26 cellular contexts compared by ENCODE assay signal in the genomic region with DNA sequence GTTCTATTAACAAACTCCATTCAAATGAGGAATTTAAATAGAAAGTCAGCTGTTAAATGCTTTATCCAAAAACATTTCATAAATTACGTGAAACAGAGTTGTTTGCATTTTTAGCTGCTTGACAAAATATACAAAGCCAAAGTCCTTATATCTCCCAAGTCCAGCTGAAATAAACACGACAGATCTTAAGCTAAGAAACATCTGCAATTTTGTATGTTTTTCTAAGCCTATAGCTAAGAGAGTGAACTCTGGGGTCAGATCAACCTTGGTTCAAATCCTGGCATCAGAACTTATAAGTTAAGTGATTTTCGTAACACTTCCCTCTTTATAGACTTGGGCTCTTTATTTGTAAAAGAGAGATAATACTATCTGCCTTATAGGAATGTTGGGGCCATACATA.
"Had no signal": no experiment of that assay in that cellular context is flagged by ENCODE, and none has a peak within 500 bp of the region (broad histone marks: within the 10 kb centered on the region; RNA-seq: fewer than 3 reads in every experiment).

No MANE protein-coding gene starts in this region.

- DNase-seq: activated CD4-positive, alpha-beta memory T cell treated with anti-CD3 and anti-CD28 coated beads, Interleukin-2, amount 10 ng/mL, durations not matched to agents 7 days and 5 days; activated CD4-positive, alpha-beta T cell treated with anti-CD3 and anti-CD28 coated beads for 36 hours; activated CD4-positive, alpha-beta T cell treated with anti-CD3 and anti-CD28 coated beads, Interleukin-2, amount 10 ng/mL, durations not matched to agents 7 days and 5 days; activated CD4-positive, alpha-beta T cell treated with anti-CD3 and anti-CD28 coated beads, Interleukin-2, amount 50 U/mL, for 4 hours; activated CD4-positive, CD25-positive, alpha-beta regulatory T cell; activated CD4-positive, CD25-positive, alpha-beta regulatory T cell treated with anti-CD3 and anti-CD28 coated beads, Interleukin-2, amount 50 U/mL, for 72 hours; activated CD8-positive, alpha-beta memory T cell treated with anti-CD3 and anti-CD28 coated beads, Interleukin-2, amount 50 U/mL, for 48 hours; activated gamma-delta T cell treated with Interleukin-2 at 50 U/mL for 16 hours; activated naive CD4-positive, alpha-beta T cell treated with anti-CD3 and anti-CD28 coated beads, Interleukin-2, amount 50 U/mL, for 16 hours; activated naive CD4-positive, alpha-beta T cell treated with Interleukin-2 at 50 U/mL for 16 hours; activated T-cell treated with anti-CD3 and anti-CD28 coated beads for 4 hours; activated T-cell treated with anti-CD3 and anti-CD28 coated beads, Interleukin-2, amount 50 U/mL, for 24 hours; activated T-cell treated with anti-CD3 and anti-CD28 coated beads, Interleukin-2, amount 50 U/mL, for 72 hours; amniotic stem cell; anterior cingulate cortex; brain microvascular endothelial cell; dorsolateral prefrontal cortex; effector memory CD4-positive, alpha-beta T cell; endodermal cell; head of caudate nucleus; T-helper 2 cell had no signal

- H3K27ac ChIP-seq: brain microvascular endothelial cell, coronary artery, dorsolateral prefrontal cortex had no signal

- H3K27me3 ChIP-seq: brain microvascular endothelial cell, dorsolateral prefrontal cortex had no signal

- H3K4me3 ChIP-seq: coronary artery, dorsolateral prefrontal cortex had no signal

- FAIRE-seq: astrocyte, bronchial epithelial cell, frontal cortex had no signal

- H3K36me3 ChIP-seq: brain microvascular endothelial cell had no signal

- ATAC-seq: activated CD4-positive, alpha-beta T cell treated with anti-CD3 and anti-CD28 coated beads for 36 hours; activated T-cell treated with anti-CD3 and anti-CD28 coated beads, Interleukin-2, amount 50 U/mL, for 72 hours; esophagus mucosa had no signal
